Comparison of ENCODE assay signal across 14 cellular contexts in genomic region chr11:108167624-108168023, GRCh38. TPM values are rescaled to one million over a fixed set of nuclear protein-coding genes. Genes with fewer than 3 reads are reported as not detected.
DNase-seq lines count a peak whose midpoint lies in the region; ATAC-seq and TF ChIP-seq lines count a peak whose summit lies in the region.
"Had no signal": no experiment of that assay in that cellular context is flagged by ENCODE, and none has a peak within 500 bp of the region (broad histone marks: within the 10 kb centered on the region; RNA-seq: fewer than 3 reads in every experiment).

No MANE protein-coding gene starts in this region.

- H3K27ac ChIP-seq in CD4-positive, alpha-beta memory T cell (ENCODE audit: low read depth, low read length), result no peak overlapping the region

- TF ChIP-seq CTCF in activated CD8-positive, alpha-beta T cell treated with anti-CD3 and anti-CD28 coated beads for 36 hours (IDR thresholded peaks at IDR 0.05), result no peak
- TF ChIP-seq CTCF in natural killer cell (IDR thresholded peaks at IDR 0.05), result no peak

- intact Hi-C loops in activated CD8-positive, alpha-beta T cell treated with anti-CD3 and anti-CD28 coated beads for 36 hours (cut with micrococcal nuclease), result no loop called here
- intact Hi-C loops in CD4-positive, alpha-beta memory T cell (cut with micrococcal nuclease), result no loop called here
- intact Hi-C loops in natural killer cell (cut with micrococcal nuclease) (no loop called here), Right ventricle myocardium superior (cut with DNase I) (no loop called here)
- intact Hi-C loops in activated CD4-positive, alpha-beta memory T cell treated with anti-CD3 and anti-CD28 coated beads for 36 hours (cut with micrococcal nuclease), result no loop called here

- no peaks in the 10 kb centered on the region for H3K27me3 ChIP-seq in CD4-positive, alpha-beta memory T cell (ENCODE audit: insufficient read depth, low read length)

- no peaks in the 10 kb centered on the region for H3K9me3 Mint-ChIP-seq in activated CD8-positive, alpha-beta T cell treated with anti-CD3 and anti-CD28 coated beads for 36 hours
- H3K9me3 Mint-ChIP-seq in activated CD8-positive, alpha-beta T cell treated with anti-CD3 and anti-CD28 coated beads, Interleukin-2, amount 10 ng/mL, durations not matched to agents 7 days and 5 days (ENCODE audit: insufficient read depth), result no peaks in the 10 kb centered on the region
- H3K9me3 Mint-ChIP-seq in CD4-positive, alpha-beta memory T cell, result peaks cover 0 to 2% (median 0%) of the 10 kb centered on the region in 8 donors
- H3K9me3 Mint-ChIP-seq in activated naive CD8-positive, alpha-beta T cell treated with anti-CD3 and anti-CD28 coated beads, Interleukin-2, amount 50 U/mL, for 24 hours, result no peaks in the 10 kb centered on the region
- H3K9me3 Mint-ChIP-seq in natural killer cell, result no peaks in the 10 kb centered on the region
- no peaks in the 10 kb centered on the region for H3K9me3 Mint-ChIP-seq in activated CD4-positive, alpha-beta memory T cell treated with anti-CD3 and anti-CD28 coated beads for 36 hours
- H3K9me3 Mint-ChIP-seq: CD14-positive monocyte, GM23338 had no signal

- peaks cover 50% of the 10 kb centered on the region for H3K36me3 Mint-ChIP-seq in activated CD8-positive, alpha-beta T cell treated with anti-CD3 and anti-CD28 coated beads for 36 hours (ENCODE audit: low read depth)
- peaks cover 51% of the 10 kb centered on the region for H3K36me3 Mint-ChIP-seq in activated CD8-positive, alpha-beta T cell treated with anti-CD3 and anti-CD28 coated beads, Interleukin-2, amount 10 ng/mL, durations not matched to agents 7 days and 5 days (ENCODE audit: low read depth)
- peaks cover 46 to 61% of the 10 kb centered on the region in 2 donors for H3K36me3 Mint-ChIP-seq in CD4-positive, alpha-beta memory T cell
- peaks cover 50% of the 10 kb centered on the region for H3K36me3 Mint-ChIP-seq in activated naive CD8-positive, alpha-beta T cell treated with anti-CD3 and anti-CD28 coated beads, Interleukin-2, amount 50 U/mL, for 24 hours (ENCODE audit: low read depth)
- peaks cover 28% of the 10 kb centered on the region for H3K36me3 Mint-ChIP-seq in natural killer cell
- H3K36me3 Mint-ChIP-seq in activated CD4-positive, alpha-beta memory T cell treated with anti-CD3 and anti-CD28 coated beads for 36 hours, result peaks cover 42% of the 10 kb centered on the region

- H3K27me3 Mint-ChIP-seq in activated CD8-positive, alpha-beta T cell treated with anti-CD3 and anti-CD28 coated beads for 36 hours, result no peaks in the 10 kb centered on the region
- no peaks in the 10 kb centered on the region for H3K27me3 Mint-ChIP-seq in activated CD8-positive, alpha-beta T cell treated with anti-CD3 and anti-CD28 coated beads, Interleukin-2, amount 10 ng/mL, durations not matched to agents 7 days and 5 days (ENCODE audit: low read depth)
- H3K27me3 Mint-ChIP-seq in CD4-positive, alpha-beta memory T cell, result no peaks in the 10 kb centered on the region
- H3K27me3 Mint-ChIP-seq in activated naive CD8-positive, alpha-beta T cell treated with anti-CD3 and anti-CD28 coated beads, Interleukin-2, amount 50 U/mL, for 24 hours, result no peaks in the 10 kb centered on the region
- no peaks in the 10 kb centered on the region for H3K27me3 Mint-ChIP-seq in natural killer cell (ENCODE audit: low read depth in 2 of 2)
- no peaks in the 10 kb centered on the region for H3K27me3 Mint-ChIP-seq in activated CD4-positive, alpha-beta memory T cell treated with anti-CD3 and anti-CD28 coated beads for 36 hours

- H3K36me3 ChIP-seq in CD4-positive, alpha-beta memory T cell (ENCODE audit: insufficient read depth, low read length), result peaks cover 48% of the 10 kb centered on the region

- H3K4me3 Mint-ChIP-seq in activated CD8-positive, alpha-beta T cell treated with anti-CD3 and anti-CD28 coated beads for 36 hours, result no peak overlapping the region
- H3K4me3 Mint-ChIP-seq in activated CD8-positive, alpha-beta T cell treated with anti-CD3 and anti-CD28 coated beads, Interleukin-2, amount 10 ng/mL, durations not matched to agents 7 days and 5 days, result no peak overlapping the region
- no peak overlapping the region for H3K4me3 Mint-ChIP-seq in CD4-positive, alpha-beta memory T cell
- no peak overlapping the region for H3K4me3 Mint-ChIP-seq in activated naive CD8-positive, alpha-beta T cell treated with anti-CD3 and anti-CD28 coated beads, Interleukin-2, amount 50 U/mL, for 24 hours
- H3K4me3 Mint-ChIP-seq in natural killer cell, result no peak overlapping the region
- H3K4me3 Mint-ChIP-seq in activated CD4-positive, alpha-beta memory T cell treated with anti-CD3 and anti-CD28 coated beads for 36 hours, result no peak overlapping the region
- H3K4me3 Mint-ChIP-seq: CD14-positive monocyte, GM23338 had no signal

- H3K4me3 ChIP-seq in CD4-positive, alpha-beta memory T cell (ENCODE audit: low read length in 2 of 2), result no peak overlapping the region
- H3K4me3 ChIP-seq: GM23338 had no signal

- POLR2A ChIA-PET in activated CD8-positive, alpha-beta T cell treated with anti-CD3 and anti-CD28 coated beads for 36 hours (lab: Charles Lee), result no interaction called here
- POLR2A ChIA-PET in activated CD8-positive, alpha-beta T cell treated with anti-CD3 and anti-CD28 coated beads, Interleukin-2, amount 10 ng/mL, durations not matched to agents 7 days and 5 days (lab: Charles Lee), result no interaction called here
- POLR2A ChIA-PET in CD4-positive, alpha-beta memory T cell (lab: Charles Lee; ENCODE audit: partially characterized antibody), result no interaction called here
- POLR2A ChIA-PET in activated CD4-positive, alpha-beta memory T cell treated with anti-CD3 and anti-CD28 coated beads for 36 hours (lab: Charles Lee), result interaction anchor here (1.0 kb wide), 1 partner anchor 55 kb away, joined by 4 read pairs; the partner anchor contains the start of genes ATM and NPAT

- ATAC-seq in activated CD8-positive, alpha-beta T cell treated with anti-CD3 and anti-CD28 coated beads for 36 hours, result peak; percentile 50
- ATAC-seq in activated CD8-positive, alpha-beta T cell treated with anti-CD3 and anti-CD28 coated beads, Interleukin-2, amount 10 ng/mL, durations not matched to agents 7 days and 5 days, result no peak
- ATAC-seq in activated naive CD8-positive, alpha-beta T cell treated with anti-CD3 and anti-CD28 coated beads, Interleukin-2, amount 50 U/mL, for 24 hours, result no peak
- ATAC-seq in natural killer cell, result no peak
- no peak for ATAC-seq in Right ventricle myocardium superior (ENCODE audit: poor library complexity)
- ATAC-seq: GM23338 had no signal

- H3K4me1 Mint-ChIP-seq in activated CD8-positive, alpha-beta T cell treated with anti-CD3 and anti-CD28 coated beads for 36 hours (ENCODE audit: low read depth), result peaks cover 42% of the 10 kb centered on the region
- peaks cover 17% of the 10 kb centered on the region for H3K4me1 Mint-ChIP-seq in activated CD8-positive, alpha-beta T cell treated with anti-CD3 and anti-CD28 coated beads, Interleukin-2, amount 10 ng/mL, durations not matched to agents 7 days and 5 days (ENCODE audit: low read depth)
- H3K4me1 Mint-ChIP-seq in CD4-positive, alpha-beta memory T cell, result peaks cover 11 to 41% (median 26%) of the 10 kb centered on the region in 4 donors
- peaks cover 34% of the 10 kb centered on the region for H3K4me1 Mint-ChIP-seq in activated naive CD8-positive, alpha-beta T cell treated with anti-CD3 and anti-CD28 coated beads, Interleukin-2, amount 50 U/mL, for 24 hours
- peaks cover 8 to 21% of the 10 kb centered on the region in 2 donors for H3K4me1 Mint-ChIP-seq in natural killer cell
- H3K4me1 Mint-ChIP-seq in activated CD4-positive, alpha-beta memory T cell treated with anti-CD3 and anti-CD28 coated beads for 36 hours (ENCODE audit: low read depth), result peaks cover 39% of the 10 kb centered on the region
- H3K4me1 Mint-ChIP-seq: CD14-positive monocyte, GM23338 had no signal

- peak overlapping the region; percentile 82 for H3K27ac Mint-ChIP-seq in activated CD8-positive, alpha-beta T cell treated with anti-CD3 and anti-CD28 coated beads for 36 hours
- no peak overlapping the region for H3K27ac Mint-ChIP-seq in activated CD8-positive, alpha-beta T cell treated with anti-CD3 and anti-CD28 coated beads, Interleukin-2, amount 10 ng/mL, durations not matched to agents 7 days and 5 days
- H3K27ac Mint-ChIP-seq in CD4-positive, alpha-beta memory T cell, result peak overlapping the region in 5 of 7 donors; percentile 21 to 75 (median 58)
- H3K27ac Mint-ChIP-seq in activated naive CD8-positive, alpha-beta T cell treated with anti-CD3 and anti-CD28 coated beads, Interleukin-2, amount 50 U/mL, for 24 hours, result peak overlapping the region; percentile 76
- peak overlapping the region; percentile 37 to 63 for H3K27ac Mint-ChIP-seq in natural killer cell
- H3K27ac Mint-ChIP-seq in activated CD4-positive, alpha-beta memory T cell treated with anti-CD3 and anti-CD28 coated beads for 36 hours, result no peak overlapping the region
- H3K27ac Mint-ChIP-seq: CD14-positive monocyte, GM23338 had no signal

- CTCF ChIA-PET in activated CD8-positive, alpha-beta T cell treated with anti-CD3 and anti-CD28 coated beads for 36 hours (lab: Charles Lee), result no interaction called here
- CTCF ChIA-PET in activated CD8-positive, alpha-beta T cell treated with anti-CD3 and anti-CD28 coated beads, Interleukin-2, amount 10 ng/mL, durations not matched to agents 7 days and 5 days (lab: Charles Lee), result no interaction called here
- CTCF ChIA-PET in CD4-positive, alpha-beta memory T cell (lab: Charles Lee; ENCODE audit: partially characterized antibody), result no interaction called here
- CTCF ChIA-PET in activated CD4-positive, alpha-beta memory T cell treated with anti-CD3 and anti-CD28 coated beads for 36 hours (lab: Charles Lee), result interaction anchor here (1.0 kb wide), 1 partner anchor 54 kb away, joined by 3 read pairs; no protein-coding TSS in a partner anchor

- no peak for DNase-seq in activated CD8-positive, alpha-beta T cell treated with anti-CD3 and anti-CD28 coated beads for 36 hours
- DNase-seq in activated CD8-positive, alpha-beta T cell treated with anti-CD3 and anti-CD28 coated beads, Interleukin-2, amount 10 ng/mL, durations not matched to agents 7 days and 5 days, result no peak
- DNase-seq in CD4-positive, alpha-beta memory T cell, result no peak
- no peak for DNase-seq in activated naive CD8-positive, alpha-beta T cell treated with anti-CD3 and anti-CD28 coated beads, Interleukin-2, amount 50 U/mL, for 24 hours
- DNase-seq in natural killer cell (no peak), mucosa of gallbladder (ENCODE audit: low spot score) (no peak), Right ventricle myocardium superior (no peak)
- DNase-seq in activated CD4-positive, alpha-beta memory T cell treated with anti-CD3 and anti-CD28 coated beads for 36 hours, result no peak
- DNase-seq: MV-4-11, NCI-H1417 treated with DMSO at 0.1 percent for 48 hours, NCI-H2029 treated with DMSO at 0.1 percent for 48 hours, NCI-H510A treated with DMSO at 0.1 percent for 48 hours had no signal

- H3K4me1 ChIP-seq in CD4-positive, alpha-beta memory T cell (ENCODE audit: insufficient read depth, low read length), result peaks cover 14% of the 10 kb centered on the region

- no peaks in the 10 kb centered on the region for H3K9me3 ChIP-seq in CD4-positive, alpha-beta memory T cell (ENCODE audit: control insufficient read depth in 1 of 2, low read length in 2 of 2)

RNA-seq across cellular contexts. Expression of gene ACAT1, which starts 46.3 kb away (rescaled TPM):
- 10 to 100 TPM; 78.0 to 81.0 TPM for total RNA-seq in activated CD8-positive, alpha-beta T cell treated with anti-CD3 and anti-CD28 coated beads for 36 hours
- total RNA-seq in activated CD8-positive, alpha-beta T cell treated with anti-CD3 and anti-CD28 coated beads, Interleukin-2, amount 10 ng/mL, durations not matched to agents 7 days and 5 days, result 10 to 100 TPM; 55.8 to 63.9 TPM
- 10 to 100 TPM; 19.3 to 19.5 TPM for total RNA-seq in CD4-positive, alpha-beta memory T cell
- 10 to 100 TPM; 42.7 to 54.2 TPM for polyA plus RNA-seq in CD4-positive, alpha-beta memory T cell
- total RNA-seq in natural killer cell (10 to 100 TPM in 2 of 3 donors, 1 to 10 TPM in 1; 7.4 to 15.4 (median 10.9) TPM), mucosa of gallbladder (34.3 TPM), Right ventricle myocardium superior (417 TPM)
- total RNA-seq in activated CD4-positive, alpha-beta memory T cell treated with anti-CD3 and anti-CD28 coated beads for 36 hours, result 10 to 100 TPM; 58.3 to 64.9 TPM

RNA-seq across cellular contexts. Expression of gene NPAT, which starts 54.8 kb away (rescaled TPM):
- 10 to 100 TPM; 32.1 to 37.1 TPM for total RNA-seq in activated CD8-positive, alpha-beta T cell treated with anti-CD3 and anti-CD28 coated beads for 36 hours
- total RNA-seq in activated CD8-positive, alpha-beta T cell treated with anti-CD3 and anti-CD28 coated beads, Interleukin-2, amount 10 ng/mL, durations not matched to agents 7 days and 5 days, result 10 to 100 TPM; 46.7 to 57.2 TPM
- 10 to 100 TPM; 67.6 to 71.3 TPM for total RNA-seq in CD4-positive, alpha-beta memory T cell
- polyA plus RNA-seq in CD4-positive, alpha-beta memory T cell, result 10 to 100 TPM; 24.8 to 34.0 TPM
- total RNA-seq in natural killer cell, result 10 to 100 TPM; 34.8 to 42.6 (median 36.1) TPM
- total RNA-seq in mucosa of gallbladder, result 12.5 TPM
- 10 to 100 TPM; 28.7 to 29.2 TPM for total RNA-seq in activated CD4-positive, alpha-beta memory T cell treated with anti-CD3 and anti-CD28 coated beads for 36 hours
- total RNA-seq in Right ventricle myocardium superior, result 6.9 TPM

RNA-seq across cellular contexts. Expression of gene ATM, which starts 55.2 kb away (rescaled TPM):
- 10 to 100 TPM; 75.8 to 77.5 TPM for total RNA-seq in activated CD8-positive, alpha-beta T cell treated with anti-CD3 and anti-CD28 coated beads for 36 hours
- 100 to 1,000 TPM; 206 to 214 TPM for total RNA-seq in activated CD8-positive, alpha-beta T cell treated with anti-CD3 and anti-CD28 coated beads, Interleukin-2, amount 10 ng/mL, durations not matched to agents 7 days and 5 days
- 100 to 1,000 TPM; 525 to 555 TPM for total RNA-seq in CD4-positive, alpha-beta memory T cell
- 10 to 100 TPM; 48.6 to 59.0 TPM for polyA plus RNA-seq in CD4-positive, alpha-beta memory T cell
- total RNA-seq in natural killer cell, result 100 to 1,000 TPM; 502 to 568 (median 539) TPM
- 68.1 TPM for total RNA-seq in mucosa of gallbladder
- total RNA-seq in activated CD4-positive, alpha-beta memory T cell treated with anti-CD3 and anti-CD28 coated beads for 36 hours, result 10 to 100 TPM; 31.3 to 31.6 TPM
- total RNA-seq in Right ventricle myocardium superior, result 27.1 TPM

Comparison
In these comparisons a context has a peak if more than half of its experiments do, and no peak if none do; other contexts are left out.
1. H3K27ac Mint-ChIP-seq: peak in activated CD8-positive, alpha-beta T cell treated with anti-CD3 and anti-CD28 coated beads for 36 hours (single experiment), CD4-positive, alpha-beta memory T cell (5 of 7), activated naive CD8-positive, alpha-beta T cell treated with anti-CD3 and anti-CD28 coated beads, Interleukin-2, amount 50 U/mL, for 24 hours (single experiment) and natural killer cell (2 of 2); none in activated CD8-positive, alpha-beta T cell treated with anti-CD3 and anti-CD28 coated beads, Interleukin-2, amount 10 ng/mL, durations not matched to agents 7 days and 5 days (single experiment) and activated CD4-positive, alpha-beta memory T cell treated with anti-CD3 and anti-CD28 coated beads for 36 hours (single experiment).